29 cellular contexts compared by ENCODE assay signal in the genomic region with DNA sequence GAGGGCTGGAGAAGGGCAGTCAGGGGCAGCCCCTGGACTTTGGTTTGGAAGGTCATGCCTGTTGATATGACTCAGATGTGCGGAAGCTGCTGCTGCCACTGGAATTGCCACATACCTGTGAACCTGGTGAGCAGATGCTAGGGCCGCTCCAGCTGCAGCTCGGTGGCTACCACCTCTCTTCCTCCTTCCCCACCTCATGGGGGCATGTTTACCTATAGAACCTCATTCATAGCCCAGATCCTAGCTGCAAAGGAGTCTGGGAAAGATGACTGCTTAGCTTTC. TPM values are rescaled to one million over a fixed set of nuclear protein-coding genes. Genes with fewer than 3 reads are reported as not detected.
DNase-seq lines count a peak whose midpoint lies in the region; ATAC-seq, FAIRE-seq and TF ChIP-seq lines count a peak whose summit lies in the region.
"Had no signal": no experiment of that assay in that cellular context is flagged by ENCODE, and none has a peak within 500 bp of the region (broad histone marks: within the 10 kb centered on the region; RNA-seq: fewer than 3 reads in every experiment).

No MANE protein-coding gene starts in this region.

- H3K9me3 ChIP-seq in PC-9 (ENCODE audit: insufficient read depth, low read depth) (no peaks in the 10 kb centered on the region), trophoblast cell (ENCODE audit: insufficient read depth, low read depth, low read length) (no peaks in the 10 kb centered on the region)
- H3K9me3 ChIP-seq: sigmoid colon had no signal

- DNase-seq in GM12892 (ENCODE audit: insufficient read length) (no peak), PC-9 (peak; percentile 13 to 62), glomerular visceral epithelial cell (ENCODE audit: extremely low spot score) (peak; percentile 68), trophoblast cell (peak; percentile 8 to 32), NOMO-1 treated with dmso at 0.1 percent for 144 hours (lab: John Stamatoyannopoulos, UW; ENCODE audit: unreplicated experiment) (no peak), endothelial cell (ENCODE audit: low spot score) (no peak)
- no peak for DNase-seq in stimulated activated CD4-positive, alpha-beta T cell treated with anti-CD3 and anti-CD28 coated beads, Interleukin-15, amount 100 ng/mL, for 24 hours
- DNase-seq: activated CD4-positive, CD25-positive, alpha-beta regulatory T cell; activated CD8-positive, alpha-beta T cell treated with anti-CD3 and anti-CD28 coated beads for 36 hours; activated gamma-delta T cell treated with Interleukin-2 at 50 U/mL for 16 hours; CD4-positive, alpha-beta T cell; DMS153; GDM1; left cardiac atrium; MV-4-11; NCI-H187; NCI-H526 treated with DMSO at 0.1 percent for 48 hours; sigmoid colon; stimulated activated CD4-positive, alpha-beta T cell treated with anti-CD3 and anti-CD28 coated beads, Interleukin-1b, Interleukin-23, amount 100 ng/mL, for 48 hours; T-helper 9 cell had no signal

- H3F3A ChIP-seq in PC-9 (ENCODE audit: insufficient read depth, low read depth) = 0 out of 2 replicates have a peak, but pooled peaks cover 7% of the 10 kb centered on the region

- no peaks in the 10 kb centered on the region for H3K79me2 ChIP-seq in PC-9 (ENCODE audit: low read depth)
- H3K79me2 ChIP-seq in trophoblast cell (ENCODE audit: control insufficient read depth, insufficient read depth, low read length, poor library complexity) = no peaks in the 10 kb centered on the region
- H3K79me2 ChIP-seq: parathyroid adenoma had no signal

- no peak overlapping the region for H2BK12ac ChIP-seq in trophoblast cell (ENCODE audit: low read length)

- no peak overlapping the region for H4K8ac ChIP-seq in trophoblast cell (ENCODE audit: low read depth, low read length)

- H4K12ac ChIP-seq in trophoblast cell (ENCODE audit: low read depth, low read length) = no peak overlapping the region

- ATAC-seq in HG03378 (IDR thresholded peaks at IDR 0.05; ENCODE audit: unreplicated experiment) = no peak
- ATAC-seq: activated CD8-positive, alpha-beta T cell treated with anti-CD3 and anti-CD28 coated beads for 36 hours; K562; natural killer cell treated with Interleukin-12 subunit alpha and Interleukin-12 subunit beta and Interleukin-15 and Interleukin-18, amount 100 ng/mL, for 72 hours; Right ventricle myocardium inferior had no signal

- FAIRE-seq in GM12892 (lab: Jason Lieb, UNC) = peak; percentile 14
- FAIRE-seq: bronchial epithelial cell, K562 had no signal

- no peaks in the 10 kb centered on the region for H3K36me3 ChIP-seq in PC-9 (ENCODE audit: low read depth)
- no peaks in the 10 kb centered on the region for H3K36me3 ChIP-seq in trophoblast cell (ENCODE audit: control insufficient read depth in 1 of 2, insufficient read depth in 2 of 2, low read length in 2 of 2)
- H3K36me3 ChIP-seq: sigmoid colon had no signal

- H3K27me3 Mint-ChIP-seq in endothelial cell (ENCODE audit: unreplicated experiment) = peaks cover 4% of the 10 kb centered on the region

- BruUV-seq in PC-9 (replicated peaks; lab: Mats Ljungman, UMichigan) = no TSS peak

- H3K9me3 Mint-ChIP-seq in endothelial cell (ENCODE audit: unreplicated experiment) = no peaks in the 10 kb centered on the region
- H3K9me3 Mint-ChIP-seq: activated CD8-positive, alpha-beta T cell treated with anti-CD3 and anti-CD28 coated beads for 36 hours; mesothelial cell of epicardium; natural killer cell treated with Interleukin-12 subunit alpha and Interleukin-12 subunit beta and Interleukin-15 and Interleukin-18, amount 100 ng/mL, for 72 hours had no signal

- H3K4me1 Mint-ChIP-seq in endothelial cell (ENCODE audit: unreplicated experiment) = peaks cover 40% of the 10 kb centered on the region

- H3K4ac ChIP-seq in trophoblast cell (ENCODE audit: low read depth, low read length) = no peak overlapping the region

- no peaks in the 10 kb centered on the region for H4K20me1 ChIP-seq in PC-9 (ENCODE audit: insufficient read depth)

- no peaks in the 10 kb centered on the region for H3K27me3 ChIP-seq in PC-9 (ENCODE audit: insufficient read depth, low read depth)
- H3K27me3 ChIP-seq in trophoblast cell (ENCODE audit: insufficient read depth, low read length) = no peaks in the 10 kb centered on the region
- H3K27me3 ChIP-seq: sigmoid colon had no signal

- peaks cover 2% of the 10 kb centered on the region for H3K79me1 ChIP-seq in trophoblast cell (ENCODE audit: low read length)

- H3K18ac ChIP-seq in trophoblast cell (ENCODE audit: low read length) = no peak overlapping the region

- no peak overlapping the region for H2BK120ac ChIP-seq in trophoblast cell (ENCODE audit: insufficient read depth, low read length, poor library complexity)

- no peaks in the 10 kb centered on the region for H3K9me2 ChIP-seq in PC-9 (ENCODE audit: insufficient read depth)

- no peak overlapping the region for H3K23ac ChIP-seq in trophoblast cell (ENCODE audit: low read length)

- no CpG with 5 or more reads among the region's 3 CpGs for WGBS in trophoblast cell (ENCODE audit: extremely low coverage, insufficient coverage, insufficient read length)

- peaks cover 4% of the 10 kb centered on the region for H3K36me3 Mint-ChIP-seq in endothelial cell (ENCODE audit: low read depth, unreplicated experiment)
- H3K36me3 Mint-ChIP-seq: mesothelial cell of epicardium; natural killer cell treated with Interleukin-12 subunit alpha and Interleukin-12 subunit beta and Interleukin-15 and Interleukin-18, amount 100 ng/mL, for 72 hours had no signal

- H4K91ac ChIP-seq in trophoblast cell (ENCODE audit: low read depth, low read length) = no peak overlapping the region

- H3K4me3 Mint-ChIP-seq in endothelial cell (ENCODE audit: unreplicated experiment) = no peak overlapping the region
- H3K4me3 Mint-ChIP-seq: activated CD8-positive, alpha-beta T cell treated with anti-CD3 and anti-CD28 coated beads for 36 hours; CD4-positive, alpha-beta T cell; mesothelial cell of epicardium; natural killer cell treated with Interleukin-12 subunit alpha and Interleukin-12 subunit beta and Interleukin-15 and Interleukin-18, amount 100 ng/mL, for 72 hours had no signal

- no peak for TF ChIP-seq POLR2A in GM12892 (IDR thresholded peaks at IDR 0.05; ENCODE audit: low read depth, low read length)

- no peak overlapping the region for H2AFZ ChIP-seq in PC-9
- H2AFZ ChIP-seq in trophoblast cell (ENCODE audit: insufficient read depth, low read length, poor library complexity) = no peak overlapping the region
- H2AFZ ChIP-seq: parathyroid adenoma had no signal

- no peak overlapping the region for H2BK5ac ChIP-seq in trophoblast cell (ENCODE audit: low read depth, low read length, poor library complexity)

- no peak overlapping the region for H3K9ac ChIP-seq in trophoblast cell (ENCODE audit: low read length)
- H3K9ac ChIP-seq: parathyroid adenoma had no signal

- no peak overlapping the region for H2AK5ac ChIP-seq in trophoblast cell (ENCODE audit: low read length)

- H3K4me1 ChIP-seq in PC-9 (replicated peaks; ENCODE audit: insufficient read depth) (peaks cover 5% of the 10 kb centered on the region; the same call in 1 of the 2 replicates), trophoblast cell (ENCODE audit: control insufficient read depth in 1 of 2, insufficient read depth in 2 of 2, low read length in 2 of 2) (peaks cover 15 to 27% of the 10 kb centered on the region in 2 experiments)
- H3K4me1 ChIP-seq: parathyroid adenoma, sigmoid colon had no signal

- H3K4me2 ChIP-seq in PC-9 (peak overlapping the region; percentile 3; the same call in 1 of the 2 replicates), trophoblast cell (ENCODE audit: low read length) (no peak overlapping the region)

- no peak overlapping the region for H3K27ac Mint-ChIP-seq in endothelial cell (ENCODE audit: unreplicated experiment)
- H3K27ac Mint-ChIP-seq: activated CD8-positive, alpha-beta T cell treated with anti-CD3 and anti-CD28 coated beads for 36 hours; CD4-positive, alpha-beta T cell; mesothelial cell of epicardium; natural killer cell treated with Interleukin-12 subunit alpha and Interleukin-12 subunit beta and Interleukin-15 and Interleukin-18, amount 100 ng/mL, for 72 hours had no signal

- H3K14ac ChIP-seq in trophoblast cell (ENCODE audit: low read length) = no peak overlapping the region

- no peak for TF ChIP-seq CTCF in PC-9 (conservative IDR thresholded peaks at IDR 0.05)
- no peak for TF ChIP-seq CTCF in endothelial cell (IDR thresholded peaks at IDR 0.05; ENCODE audit: unreplicated experiment)

- H3K27ac ChIP-seq in PC-9 (no peak overlapping the region), trophoblast cell (ENCODE audit: low read depth, low read length) (no peak overlapping the region)
- H3K27ac ChIP-seq: coronary artery, HL-60, parathyroid adenoma, sigmoid colon had no signal

- intact Hi-C loops in PC-9 (cut with micrococcal nuclease; ENCODE audit: unreplicated experiment) = no loop called here

- CTCF ChIA-PET in PC-9 (lab: Charles Lee) = no interaction called here

- POLR2A ChIA-PET in PC-9 (lab: Charles Lee; ENCODE audit: unreplicated experiment) = no interaction called here

- H3K4me3 ChIP-seq in PC-9 (no peak overlapping the region), trophoblast cell (ENCODE audit: low read depth, low read length) (no peak overlapping the region)
- H3K4me3 ChIP-seq: coronary artery, K562, sigmoid colon had no signal

RNA-seq across cellular contexts. Expression of gene TSPAN18, which starts 17.5 kb away (rescaled TPM):
- polyA plus RNA-seq in GM12892 (2012; ENCODE audit: missing spikeins) = 1.5 TPM
- not detected in 2 replicates for total RNA-seq in PC-9 (2021)
- polyA plus RNA-seq in trophoblast cell (2013) = 12.0 and 12.8 TPM in 2 replicates
- 717 TPM for total RNA-seq in endothelial cell (ENCODE audit: unreplicated experiment)
- total RNA-seq: bronchial epithelial cell had no signal

Comparison
In these comparisons a context has a peak if more than half of its experiments do, and no peak if none do; other contexts are left out.
1. DNase-seq: peak in PC-9 (2 of 2), glomerular visceral epithelial cell (single experiment) and trophoblast cell (2 of 2); none in GM12892 (single experiment), NOMO-1 treated with dmso at 0.1 percent for 144 hours (single experiment), stimulated activated CD4-positive, alpha-beta T cell treated with anti-CD3 and anti-CD28 coated beads, Interleukin-15, amount 100 ng/mL, for 24 hours (single experiment) and endothelial cell (single experiment).
2. RNA of gene TSPAN18, which starts 17.5 kb away (total RNA-seq): 717 TPM in endothelial cell (single experiment); not detected in PC-9; every median in the first group is over 100 times any median in the second.